In the genomic region with DNA sequence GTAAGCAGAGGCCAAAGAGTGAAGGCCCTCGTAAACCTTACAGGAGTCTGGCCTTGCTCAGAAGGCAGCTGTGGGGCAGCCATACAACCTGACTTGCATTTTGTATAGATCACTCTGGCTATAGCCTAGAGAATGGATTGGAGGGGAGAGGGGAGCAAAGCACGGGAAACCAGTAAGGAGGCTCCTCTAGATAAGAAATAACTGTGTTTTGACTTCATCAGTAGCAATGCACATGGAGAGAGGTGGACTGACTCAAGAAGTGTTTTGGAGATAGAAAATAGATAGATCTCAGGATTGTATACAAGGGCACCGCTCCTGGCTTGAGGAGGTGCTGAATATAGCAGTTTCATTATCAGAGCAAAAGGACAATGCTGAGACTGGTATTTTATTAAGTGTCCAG, we compare ENCODE assay signal across 1 cellular context.
TF ChIP-seq lines count a peak whose summit lies in the region.

No MANE protein-coding gene starts in this region.

TF ChIP-seq in K562, 482 proteins besides CTCF, POLR2A, EP300 and RAD21 (continued from another document and continues in another):
- TF ChIP-seq, protein P1, sequence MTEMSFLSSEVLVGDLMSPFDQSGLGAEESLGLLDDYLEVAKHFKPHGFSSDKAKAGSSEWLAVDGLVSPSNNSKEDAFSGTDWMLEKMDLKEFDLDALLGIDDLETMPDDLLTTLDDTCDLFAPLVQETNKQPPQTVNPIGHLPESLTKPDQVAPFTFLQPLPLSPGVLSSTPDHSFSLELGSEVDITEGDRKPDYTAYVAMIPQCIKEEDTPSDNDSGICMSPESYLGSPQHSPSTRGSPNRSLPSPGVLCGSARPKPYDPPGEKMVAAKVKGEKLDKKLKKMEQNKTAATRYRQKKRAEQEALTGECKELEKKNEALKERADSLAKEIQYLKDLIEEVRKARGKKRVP (CRISPR knock-in tag; IDR thresholded peaks at IDR 0.05) = no peak
- TF ChIP-seq HMGN3 (IDR thresholded peaks at IDR 0.05; ENCODE audit: borderline replicate concordance, extremely low read depth, insufficient read length, low read depth, low read length) (no peak), KLF16 (IDR thresholded peaks at IDR 0.05) (peak; percentile 27; the same call in 1 of the 2 replicates), FOXJ3 (CRISPR knock-in tag; IDR thresholded peaks at IDR 0.05) (no peak), PML (IDR thresholded peaks at IDR 0.05; ENCODE audit: low read length) (peak; percentile 21; the same call in 1 of the 2 replicates), TRIM28 (IDR thresholded peaks at IDR 0.05) (no peak), CHAMP1 (IDR thresholded peaks at IDR 0.05) (no peak), POU5F1 (IDR thresholded peaks at IDR 0.05; ENCODE audit: borderline replicate concordance, low read depth, low read length, partially characterized antibody) (no peak), DPF2 (IDR thresholded peaks at IDR 0.05) (peak; percentile 43; the same call in 1 of the 2 replicates), DMBX1 (CRISPR knock-in tag; IDR thresholded peaks at IDR 0.05; ENCODE audit: borderline replicate concordance) (no peak), CBX1 (IDR thresholded peaks at IDR 0.05; ENCODE audit: low read depth) (no peak), ZBTB5 (IDR thresholded peaks at IDR 0.05) (no peak), ZHX1 (conservative IDR thresholded peaks at IDR 0.05; ENCODE audit: low read length) (no peak), POLR2AphosphoS5 (IDR thresholded peaks at IDR 0.05; ENCODE audit: control insufficient read depth, insufficient read depth, low read depth, low read length) (0 out of 2 replicates have a peak, but pooled peaks have one; percentile 40), FOXK2 (conservative IDR thresholded peaks at IDR 0.05 in 1 of 2, IDR thresholded peaks at IDR 0.05 in 1 of 2; ENCODE audit: low read depth in 2 of 2) (no peak), NFIC (IDR thresholded peaks at IDR 0.05) (peak; percentile 26; the same call in 1 of the 2 replicates), TEAD4 (IDR thresholded peaks at IDR 0.05; ENCODE audit: low read length) (peak; percentile 74), TEAD4 (CRISPR knock-in tag; IDR thresholded peaks at IDR 0.05; ENCODE audit: borderline replicate concordance) (no peak), ZKSCAN3 (CRISPR knock-in tag; IDR thresholded peaks at IDR 0.05) (no peak), NFE2 (IDR thresholded peaks at IDR 0.05; ENCODE audit: low read depth) (peak; percentile 9; the same call in 1 of the 2 replicates), SOX6 (IDR thresholded peaks at IDR 0.05) (0 out of 2 replicates have a peak, but pooled peaks have one; percentile 13), CBFA2T3 (IDR thresholded peaks at IDR 0.05) (peak; percentile 88), TCF3 (CRISPR knock-in tag; IDR thresholded peaks at IDR 0.05) (peak; percentile 44; the same call in 1 of the 2 replicates), KLF13 (tag; IDR thresholded peaks at IDR 0.05; ENCODE audit: borderline replicate concordance, low read depth) (no peak), RFX1 (IDR thresholded peaks at IDR 0.05) (no peak), ZNF436 (CRISPR knock-in tag; IDR thresholded peaks at IDR 0.05) (no peak), NFXL1 (CRISPR knock-in tag; IDR thresholded peaks at IDR 0.05) (no peak), ATF7 (IDR thresholded peaks at IDR 0.05) (no peak), ZNF239 (CRISPR knock-in tag; IDR thresholded peaks at IDR 0.05) (no peak), ZNF668 (CRISPR knock-in tag; IDR thresholded peaks at IDR 0.05) (no peak), ZNF217 (CRISPR knock-in tag; IDR thresholded peaks at IDR 0.05) (no peak), ZBTB7A (IDR thresholded peaks at IDR 0.05; ENCODE audit: borderline replicate concordance, control insufficient read depth, low read depth, low read length) (no peak), HOXB6 (CRISPR knock-in tag; IDR thresholded peaks at IDR 0.05; ENCODE audit: borderline replicate concordance) (no peak), ZNF316 (IDR thresholded peaks at IDR 0.05) (0 out of 2 replicates have a peak, but pooled peaks have one; percentile 26), ZSCAN32 (CRISPR knock-in tag; IDR thresholded peaks at IDR 0.05) (no peak), ZNF431 (CRISPR knock-in tag; IDR thresholded peaks at IDR 0.05) (no peak), ZFPM2 (CRISPR knock-in tag; IDR thresholded peaks at IDR 0.05) (no peak), ZNF586 (CRISPR knock-in tag; conservative IDR thresholded peaks at IDR 0.05) (no peak), MYC (IDR thresholded peaks at IDR 0.05; ENCODE audit: low read depth, low read length) (no peak), MYC (CRISPR knock-in tag; IDR thresholded peaks at IDR 0.05; ENCODE audit: borderline replicate concordance, low read depth) (0 out of 2 replicates have a peak, but pooled peaks have one; percentile 14), BMI1 (IDR thresholded peaks at IDR 0.05; ENCODE audit: low read length) (no peak), MAFF (IDR thresholded peaks at IDR 0.05; ENCODE audit: low read length) (no peak), MITF (IDR thresholded peaks at IDR 0.05) (no peak)
- TF ChIP-seq, protein P2, sequence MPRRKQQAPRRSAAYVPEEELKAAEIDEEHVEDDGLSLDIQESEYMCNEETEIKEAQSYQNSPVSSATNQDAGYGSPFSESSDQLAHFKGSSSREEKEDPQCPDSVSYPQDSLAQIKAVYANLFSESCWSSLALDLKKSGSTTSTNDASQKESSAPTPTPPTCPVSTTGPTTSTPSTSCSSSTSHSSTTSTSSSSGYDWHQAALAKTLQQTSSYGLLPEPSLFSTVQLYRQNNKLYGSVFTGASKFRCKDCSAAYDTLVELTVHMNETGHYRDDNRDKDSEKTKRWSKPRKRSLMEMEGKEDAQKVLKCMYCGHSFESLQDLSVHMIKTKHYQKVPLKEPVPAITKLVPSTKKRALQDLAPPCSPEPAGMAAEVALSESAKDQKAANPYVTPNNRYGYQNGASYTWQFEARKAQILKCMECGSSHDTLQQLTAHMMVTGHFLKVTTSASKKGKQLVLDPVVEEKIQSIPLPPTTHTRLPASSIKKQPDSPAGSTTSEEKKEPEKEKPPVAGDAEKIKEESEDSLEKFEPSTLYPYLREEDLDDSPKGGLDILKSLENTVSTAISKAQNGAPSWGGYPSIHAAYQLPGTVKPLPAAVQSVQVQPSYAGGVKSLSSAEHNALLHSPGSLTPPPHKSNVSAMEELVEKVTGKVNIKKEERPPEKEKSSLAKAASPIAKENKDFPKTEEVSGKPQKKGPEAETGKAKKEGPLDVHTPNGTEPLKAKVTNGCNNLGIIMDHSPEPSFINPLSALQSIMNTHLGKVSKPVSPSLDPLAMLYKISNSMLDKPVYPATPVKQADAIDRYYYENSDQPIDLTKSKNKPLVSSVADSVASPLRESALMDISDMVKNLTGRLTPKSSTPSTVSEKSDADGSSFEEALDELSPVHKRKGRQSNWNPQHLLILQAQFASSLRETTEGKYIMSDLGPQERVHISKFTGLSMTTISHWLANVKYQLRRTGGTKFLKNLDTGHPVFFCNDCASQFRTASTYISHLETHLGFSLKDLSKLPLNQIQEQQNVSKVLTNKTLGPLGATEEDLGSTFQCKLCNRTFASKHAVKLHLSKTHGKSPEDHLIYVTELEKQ (CRISPR knock-in tag; IDR thresholded peaks at IDR 0.05) = no peak
- TF ChIP-seq, protein P3, sequence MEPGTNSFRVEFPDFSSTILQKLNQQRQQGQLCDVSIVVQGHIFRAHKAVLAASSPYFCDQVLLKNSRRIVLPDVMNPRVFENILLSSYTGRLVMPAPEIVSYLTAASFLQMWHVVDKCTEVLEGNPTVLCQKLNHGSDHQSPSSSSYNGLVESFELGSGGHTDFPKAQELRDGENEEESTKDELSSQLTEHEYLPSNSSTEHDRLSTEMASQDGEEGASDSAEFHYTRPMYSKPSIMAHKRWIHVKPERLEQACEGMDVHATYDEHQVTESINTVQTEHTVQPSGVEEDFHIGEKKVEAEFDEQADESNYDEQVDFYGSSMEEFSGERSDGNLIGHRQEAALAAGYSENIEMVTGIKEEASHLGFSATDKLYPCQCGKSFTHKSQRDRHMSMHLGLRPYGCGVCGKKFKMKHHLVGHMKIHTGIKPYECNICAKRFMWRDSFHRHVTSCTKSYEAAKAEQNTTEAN (CRISPR knock-in tag; IDR thresholded peaks at IDR 0.05) = no peak
- TF ChIP-seq, protein P4, sequence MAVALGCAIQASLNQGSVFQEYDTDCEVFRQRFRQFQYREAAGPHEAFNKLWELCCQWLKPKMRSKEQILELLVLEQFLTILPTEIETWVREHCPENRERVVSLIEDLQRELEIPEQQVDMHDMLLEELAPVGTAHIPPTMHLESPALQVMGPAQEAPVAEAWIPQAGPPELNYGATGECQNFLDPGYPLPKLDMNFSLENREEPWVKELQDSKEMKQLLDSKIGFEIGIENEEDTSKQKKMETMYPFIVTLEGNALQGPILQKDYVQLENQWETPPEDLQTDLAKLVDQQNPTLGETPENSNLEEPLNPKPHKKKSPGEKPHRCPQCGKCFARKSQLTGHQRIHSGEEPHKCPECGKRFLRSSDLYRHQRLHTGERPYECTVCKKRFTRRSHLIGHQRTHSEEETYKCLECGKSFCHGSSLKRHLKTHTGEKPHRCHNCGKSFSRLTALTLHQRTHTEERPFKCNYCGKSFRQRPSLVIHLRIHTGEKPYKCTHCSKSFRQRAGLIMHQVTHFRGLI (CRISPR knock-in tag; IDR thresholded peaks at IDR 0.05) = no peak
- TF ChIP-seq, protein P5, sequence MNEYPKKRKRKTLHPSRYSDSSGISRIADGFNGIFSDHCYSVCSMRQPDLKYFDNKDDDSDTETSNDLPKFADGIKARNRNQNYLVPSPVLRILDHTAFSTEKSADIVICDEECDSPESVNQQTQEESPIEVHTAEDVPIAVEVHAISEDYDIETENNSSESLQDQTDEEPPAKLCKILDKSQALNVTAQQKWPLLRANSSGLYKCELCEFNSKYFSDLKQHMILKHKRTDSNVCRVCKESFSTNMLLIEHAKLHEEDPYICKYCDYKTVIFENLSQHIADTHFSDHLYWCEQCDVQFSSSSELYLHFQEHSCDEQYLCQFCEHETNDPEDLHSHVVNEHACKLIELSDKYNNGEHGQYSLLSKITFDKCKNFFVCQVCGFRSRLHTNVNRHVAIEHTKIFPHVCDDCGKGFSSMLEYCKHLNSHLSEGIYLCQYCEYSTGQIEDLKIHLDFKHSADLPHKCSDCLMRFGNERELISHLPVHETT (CRISPR knock-in tag; conservative IDR thresholded peaks at IDR 0.05 in 1 of 2, IDR thresholded peaks at IDR 0.05 in 1 of 2) = no peak
- TF ChIP-seq, protein P6, sequence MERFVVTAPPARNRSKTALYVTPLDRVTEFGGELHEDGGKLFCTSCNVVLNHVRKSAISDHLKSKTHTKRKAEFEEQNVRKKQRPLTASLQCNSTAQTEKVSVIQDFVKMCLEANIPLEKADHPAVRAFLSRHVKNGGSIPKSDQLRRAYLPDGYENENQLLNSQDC (CRISPR knock-in tag; IDR thresholded peaks at IDR 0.05) = no peak
